9 cellular contexts compared by ENCODE assay signal in the genomic region with DNA sequence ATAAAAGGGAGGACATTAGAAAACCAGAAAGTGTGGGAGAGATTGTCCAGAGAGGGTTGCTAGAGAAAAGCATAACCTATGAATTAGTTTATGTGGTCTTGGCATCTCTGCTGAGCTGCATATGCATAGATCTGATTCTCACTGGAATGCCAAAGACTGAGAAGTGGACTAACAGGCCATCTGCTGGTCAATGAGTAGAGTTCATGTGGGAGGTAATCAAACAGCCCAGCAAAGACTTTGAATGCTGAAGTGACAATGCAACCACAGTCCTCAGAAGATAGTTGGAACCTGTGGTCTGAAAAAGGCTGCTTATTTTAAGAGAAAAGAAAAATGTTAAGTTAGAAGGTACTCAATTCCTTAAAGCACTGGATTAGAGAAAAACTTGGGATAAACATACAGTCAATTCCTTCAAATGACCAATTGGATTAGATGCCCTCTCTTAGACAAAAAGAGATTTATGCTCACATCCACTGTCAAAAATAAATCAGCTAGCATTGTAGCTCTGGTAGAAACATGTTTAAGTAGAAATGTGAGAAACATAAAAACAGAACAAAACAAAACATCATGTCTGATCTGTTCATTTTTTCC.
A peak's percentile ranks its signal among the peaks of the same experiment; 100 is the strongest.
DNase-seq lines count a peak whose midpoint lies in the region; ATAC-seq, FAIRE-seq and TF ChIP-seq lines count a peak whose summit lies in the region.
"Had no signal": no experiment of that assay in that cellular context is flagged by ENCODE, and none has a peak within 500 bp of the region (broad histone marks: within the 10 kb centered on the region; RNA-seq: fewer than 3 reads in every experiment).

No MANE protein-coding gene starts in this region.

- H3K27me3 ChIP-seq in body of pancreas (no peaks in the 10 kb centered on the region), pancreas (no peaks in the 10 kb centered on the region)
- no peaks in the 10 kb centered on the region for H3K27me3 ChIP-seq in CD8-positive, alpha-beta memory T cell (ENCODE audit: insufficient read depth, low read length, poor library complexity, severe bottlenecking)

- H3K4me3 ChIP-seq in body of pancreas = no peak overlapping the region
- H3K4me3 ChIP-seq in pancreas = no peak overlapping the region
- no peak overlapping the region for H3K4me3 ChIP-seq in CD8-positive, alpha-beta memory T cell (ENCODE audit: low read length)

- H3K9me3 ChIP-seq in body of pancreas = no peaks in the 10 kb centered on the region
- H3K9me3 ChIP-seq in pancreas = no peaks in the 10 kb centered on the region
- no peaks in the 10 kb centered on the region for H3K9me3 ChIP-seq in CD8-positive, alpha-beta memory T cell (ENCODE audit: low read length)

- CTCF ChIA-PET in CD8-positive, alpha-beta memory T cell (lab: Charles Lee) = no interaction called here

- H3K27ac ChIP-seq in body of pancreas (no peak overlapping the region), pancreas (no peak overlapping the region)
- no peak overlapping the region for H3K27ac ChIP-seq in CD8-positive, alpha-beta memory T cell (ENCODE audit: low read depth, low read length)

- peaks cover 0 to 27% (median 12%) of the 10 kb centered on the region in 5 donors for H3K9me3 Mint-ChIP-seq in CD8-positive, alpha-beta memory T cell

- no peaks in the 10 kb centered on the region for H3K4me1 ChIP-seq in body of pancreas
- no peaks in the 10 kb centered on the region for H3K4me1 ChIP-seq in pancreas
- no peaks in the 10 kb centered on the region for H3K4me1 ChIP-seq in CD8-positive, alpha-beta memory T cell (ENCODE audit: insufficient read depth, low read length)

- intact Hi-C loops in body of pancreas (cut with DNase I) (no loop called here), pancreas (cut with DNase I) (no loop called here)

- TF ChIP-seq POLR2A in body of pancreas (IDR thresholded peaks at IDR 0.05) = no peak

- FAIRE-seq in pancreas (lab: Jason Lieb, UNC) = no peak

- no peaks in the 10 kb centered on the region for H3K27me3 Mint-ChIP-seq in CD8-positive, alpha-beta memory T cell

- H3K36me3 Mint-ChIP-seq in CD8-positive, alpha-beta memory T cell = no peaks in the 10 kb centered on the region

- DNase-seq in DMS153 (lab: John Stamatoyannopoulos, UW) (peak; percentile 45), NCI-H2029 treated with DMSO at 0.1 percent for 48 hours (lab: John Stamatoyannopoulos, UW) (peak; percentile 17), body of pancreas (peak in 2 of 4 donors; percentile 8 to 11), pancreas (no peak), EL (no peak)
- no peak for DNase-seq in CD8-positive, alpha-beta memory T cell

- no peak overlapping the region for H3K27ac Mint-ChIP-seq in CD8-positive, alpha-beta memory T cell

- POLR2A ChIA-PET in CD8-positive, alpha-beta memory T cell (lab: Charles Lee) = no interaction called here

- H3K4me1 Mint-ChIP-seq in CD8-positive, alpha-beta memory T cell = no peaks in the 10 kb centered on the region

- TF ChIP-seq CTCF in body of pancreas (IDR thresholded peaks at IDR 0.05) (peak in 5 of 7 experiments; percentile 28 to 56 (median 49)), pancreas (IDR thresholded peaks at IDR 0.05) (peak in 1 of 4 donors; percentile 24)

- ATAC-seq in GM21723 (IDR thresholded peaks at IDR 0.05; ENCODE audit: unreplicated experiment) (peak; percentile 69), body of pancreas (peak; percentile 59), pancreas (peak in 3 of 4 donors; percentile 68 to 85 (median 80)), HG03342 (IDR thresholded peaks at IDR 0.05; ENCODE audit: unreplicated experiment) (no peak)
- ATAC-seq: HCT116 had no signal

- H3K36me3 ChIP-seq in body of pancreas (replicated peaks in 1 of 2; ENCODE audit: insufficient read depth in 1 of 2, low read depth in 2 of 2) (no peaks in the 10 kb centered on the region), pancreas (no peaks in the 10 kb centered on the region)
- no peaks in the 10 kb centered on the region for H3K36me3 ChIP-seq in CD8-positive, alpha-beta memory T cell (ENCODE audit: insufficient read depth, low read length)

- H3K4me3 Mint-ChIP-seq in CD8-positive, alpha-beta memory T cell = no peak overlapping the region

Comparison
In these comparisons a context has a peak if more than half of its experiments do, and no peak if none do; other contexts are left out.
1. DNase-seq: peak in DMS153 (single experiment) and NCI-H2029 treated with DMSO at 0.1 percent for 48 hours (single experiment); none in pancreas (0 of 6), CD8-positive, alpha-beta memory T cell (0 of 5) and EL (single experiment).